ENCODE assay signal across 9 cellular contexts in the genomic region with DNA sequence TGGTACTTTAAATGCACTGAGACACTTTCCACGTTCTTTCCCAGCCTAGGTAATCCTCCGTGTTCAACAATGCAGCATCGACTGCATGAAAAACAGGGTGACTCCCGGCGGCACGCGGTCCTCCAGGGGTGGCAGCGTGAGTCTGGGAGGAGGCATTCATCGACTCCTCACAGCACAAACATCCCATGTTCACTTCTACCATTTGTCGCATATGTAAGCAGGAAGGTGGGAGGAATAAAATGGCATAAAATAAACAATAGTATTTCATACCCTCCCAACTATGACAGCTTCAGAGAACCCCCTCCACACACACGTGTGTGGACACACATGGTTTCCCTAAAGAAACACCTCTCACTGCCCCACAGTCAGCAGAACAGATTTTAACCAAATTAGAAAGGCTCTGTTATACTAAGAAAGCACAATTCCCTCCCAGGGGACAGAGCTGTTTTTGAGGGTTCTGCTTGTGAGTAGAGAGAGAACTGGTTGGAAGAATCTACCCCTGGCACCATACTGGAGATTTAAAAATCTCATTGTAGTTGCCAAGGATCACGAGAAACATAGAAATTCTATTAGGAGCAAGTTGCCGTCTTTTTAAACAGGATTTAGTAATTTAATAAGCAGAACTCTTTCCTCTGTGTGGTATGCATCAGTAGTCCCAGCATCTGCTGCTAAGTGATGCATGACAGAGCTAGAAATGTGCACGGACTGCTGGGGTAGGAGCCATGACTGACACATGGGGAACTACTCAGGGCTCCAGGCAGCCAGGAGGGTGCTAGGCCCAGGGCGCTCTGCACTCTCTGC. TPM values are rescaled to one million over a fixed set of nuclear protein-coding genes. Genes with fewer than 3 reads are reported as not detected.
A peak's percentile ranks its signal among the peaks of the same experiment; 100 is the strongest.
DNase-seq lines count a peak whose midpoint lies in the region; ATAC-seq and TF ChIP-seq lines count a peak whose summit lies in the region.
"Had no signal": no experiment of that assay in that cellular context is flagged by ENCODE, and none has a peak within 500 bp of the region (broad histone marks: within the 10 kb centered on the region; RNA-seq: fewer than 3 reads in every experiment).

No MANE protein-coding gene starts in this region.

- no peak for TF ChIP-seq CTCF in vagina (IDR thresholded peaks at IDR 0.05)
- TF ChIP-seq CTCF in colonic mucosa (IDR thresholded peaks at IDR 0.05) = no peak

- TF ChIP-seq POLR2A in vagina (IDR thresholded peaks at IDR 0.05) = no peak

- H3K9me3 ChIP-seq in vagina (no peaks in the 10 kb centered on the region), colonic mucosa (no peaks in the 10 kb centered on the region)
- H3K9me3 ChIP-seq in effector memory CD4-positive, alpha-beta T cell (ENCODE audit: control insufficient read depth, low read length) = no peaks in the 10 kb centered on the region

- H3K27ac ChIP-seq in vagina (no peak overlapping the region), colonic mucosa (no peak overlapping the region)
- no peak overlapping the region for H3K27ac ChIP-seq in effector memory CD4-positive, alpha-beta T cell (ENCODE audit: insufficient read depth, low read length, poor library complexity, severe bottlenecking)

- no peaks in the 10 kb centered on the region for H3K36me3 ChIP-seq in vagina
- no peaks in the 10 kb centered on the region for H3K36me3 ChIP-seq in effector memory CD4-positive, alpha-beta T cell (ENCODE audit: control insufficient read depth, insufficient read depth, low read length)
- no peaks in the 10 kb centered on the region for H3K36me3 ChIP-seq in colonic mucosa

- DNase-seq in NCI-H2107 (lab: John Stamatoyannopoulos, UW) = peak; percentile 66
- DNase-seq in kidney tubule cell (ENCODE audit: low spot score) = peak; percentile 81
- no peak for DNase-seq in vagina (ENCODE audit: extremely low spot score in 2 of 2)
- DNase-seq in effector memory CD4-positive, alpha-beta T cell = no peak
- DNase-seq in colonic mucosa = no peak
- DNase-seq in cardiac septum (ENCODE audit: low spot score) = no peak

- intact Hi-C loops in vagina (cut with DNase I) = no loop called here
- intact Hi-C loops in colonic mucosa (cut with DNase I) = loop anchor here (10.0 kb wide), 1 partner anchor 273 kb away; no protein-coding TSS in a partner anchor
- intact Hi-C loops in cardiac septum (cut with DNase I) = no loop called here

- H3K27me3 ChIP-seq in vagina = no peaks in the 10 kb centered on the region
- H3K27me3 ChIP-seq in effector memory CD4-positive, alpha-beta T cell (replicated peaks; ENCODE audit: control insufficient read depth, insufficient read depth, low read length, poor library complexity, severe bottlenecking) = no peaks in the 10 kb centered on the region
- no peaks in the 10 kb centered on the region for H3K27me3 ChIP-seq in colonic mucosa

- no peak overlapping the region for H3K9ac ChIP-seq in colonic mucosa (ENCODE audit: low read depth in 2 of 2, low read length in 2 of 2)

- ATAC-seq in GM18499 (IDR thresholded peaks at IDR 0.05; ENCODE audit: insufficient read depth, unreplicated experiment) (peak; percentile 56), HG02588 (IDR thresholded peaks at IDR 0.05; ENCODE audit: unreplicated experiment) (peak; percentile 78)
- ATAC-seq: HCT116 had no signal

- H3K4me3 ChIP-seq in vagina (no peak overlapping the region), colonic mucosa (no peak overlapping the region)
- H3K4me3 ChIP-seq in effector memory CD4-positive, alpha-beta T cell (ENCODE audit: insufficient read depth, low read depth, low read length, poor library complexity, severe bottlenecking) = no peak overlapping the region

- peaks cover 34% of the 10 kb centered on the region for H3K4me1 ChIP-seq in vagina
- H3K4me1 ChIP-seq in effector memory CD4-positive, alpha-beta T cell (ENCODE audit: control insufficient read depth, insufficient read depth, low read length, poor library complexity, severe bottlenecking) = peaks cover 15% of the 10 kb centered on the region
- peaks cover 14% of the 10 kb centered on the region for H3K4me1 ChIP-seq in colonic mucosa

RNA-seq across cellular contexts. Expression of gene FAM43A, which starts 6.0 kb away (rescaled TPM):
- total RNA-seq in vagina = 20.4 TPM
- 10 to 100 TPM in 1 of 2 donors, 1 to 10 TPM in 1; 7.2 to 10.2 TPM for total RNA-seq in colonic mucosa
- 33.9 TPM for total RNA-seq in cardiac septum

RNA-seq across cellular contexts. Expression of gene LSG1, which starts 19.7 kb away (rescaled TPM):
- 40.3 TPM for total RNA-seq in vagina
- total RNA-seq in colonic mucosa = 10 to 100 TPM; 19.0 to 34.8 TPM
- total RNA-seq in cardiac septum = 21.3 TPM

RNA-seq across cellular contexts. Expression of gene TMEM44, which starts 58.5 kb away (rescaled TPM):
- total RNA-seq in vagina (11.0 TPM), colonic mucosa (10 to 100 TPM; 40.1 to 43.2 TPM), cardiac septum (5.7 TPM)

Comparison
In these comparisons a context has a peak if more than half of its experiments do, and no peak if none do; other contexts are left out.
1. DNase-seq: peak in NCI-H2107 (single experiment) and kidney tubule cell (single experiment); none in vagina (0 of 2), effector memory CD4-positive, alpha-beta T cell (0 of 3), colonic mucosa (single experiment) and cardiac septum (single experiment).